ENCODE assay signal across 13 cellular contexts in genomic region chr5:172647341-172648007, GRCh38. TPM values are rescaled to one million over a fixed set of nuclear protein-coding genes. Genes with fewer than 3 reads are reported as not detected.
DNase-seq lines count a peak whose midpoint lies in the region; ATAC-seq and TF ChIP-seq lines count a peak whose summit lies in the region.
"Had no signal": no experiment of that assay in that cellular context is flagged by ENCODE, and none has a peak within 500 bp of the region (broad histone marks: within the 10 kb centered on the region; RNA-seq: fewer than 3 reads in every experiment).

No MANE protein-coding gene starts in this region.

- H3K27ac ChIP-seq in Peyer's patch: peak overlapping the region in 3 of 4 donors; percentile 32 to 95 (median 87)
- H3K27ac ChIP-seq in lower lobe of right lung: peak overlapping the region; percentile 46
- peak overlapping the region; percentile 87 to 88 for H3K27ac ChIP-seq in tibial artery

- H3K4me1 ChIP-seq in Peyer's patch (peaks cover 0 to 69% (median 0%) of the 10 kb centered on the region in 4 donors), lower lobe of right lung (peaks cover 47% of the 10 kb centered on the region), tibial artery (peaks cover 0 to 77% (median 52%) of the 10 kb centered on the region in 4 donors)
- H3K4me1 ChIP-seq: breast epithelium had no signal

- ATAC-seq in lower lobe of right lung (peak in 1 of 2 donors; percentile 8), HG03565 (IDR thresholded peaks at IDR 0.05; ENCODE audit: unreplicated experiment) (no peak)
- ATAC-seq: stimulated activated naive CD8-positive, alpha-beta T cell treated with anti-CD3 and anti-CD28 coated beads, Interleukin-15, Interleukin-2, amounts not matched to agents 100 U/mL and 50 U/mL, for 24 hours had no signal

- intact Hi-C loops in lower lobe of right lung (cut with DNase I): no loop called here
- intact Hi-C loops in tibial artery (cut with DNase I; ENCODE audit: low total_unique reads): no loop called here

- no peaks in the 10 kb centered on the region for H3K27me3 ChIP-seq in Peyer's patch
- no peaks in the 10 kb centered on the region for H3K27me3 ChIP-seq in lower lobe of right lung (ENCODE audit: low read depth)
- no peaks in the 10 kb centered on the region for H3K27me3 ChIP-seq in tibial artery
- H3K27me3 ChIP-seq: breast epithelium had no signal

- TF ChIP-seq CTCF in Peyer's patch (IDR thresholded peaks at IDR 0.05) (no peak), epithelial cell of esophagus (IDR thresholded peaks at IDR 0.05; ENCODE audit: insufficient read depth, low read depth, low read length, missing control alignments) (no peak), lower lobe of right lung (IDR thresholded peaks at IDR 0.05) (no peak), tibial artery (IDR thresholded peaks at IDR 0.05) (no peak)

- TF ChIP-seq POLR2A in Peyer's patch (IDR thresholded peaks at IDR 0.05): peak in 1 of 2 donors; percentile 37

- H3K36me3 ChIP-seq in Peyer's patch: no peaks in the 10 kb centered on the region
- peaks cover 9% of the 10 kb centered on the region for H3K36me3 ChIP-seq in lower lobe of right lung
- no peaks in the 10 kb centered on the region for H3K36me3 ChIP-seq in tibial artery
- H3K36me3 ChIP-seq: breast epithelium had no signal

- H3K9me3 ChIP-seq in Peyer's patch (no peaks in the 10 kb centered on the region), lower lobe of right lung (no peaks in the 10 kb centered on the region), tibial artery (no peaks in the 10 kb centered on the region)
- H3K9me3 ChIP-seq: breast epithelium had no signal

- peak in 2 of 3 donors; percentile 68 to 78 for DNase-seq in Peyer's patch
- DNase-seq in epithelial cell of esophagus (ENCODE audit: low read depth): peak; percentile 62
- DNase-seq in lower lobe of right lung: no peak
- peak in 1 of 2 donors; percentile 62 for DNase-seq in tibial artery
- DNase-seq in NOMO-1 (lab: John Stamatoyannopoulos, UW; ENCODE audit: unreplicated experiment in 2 of 2): no peak
- DNase-seq in foreskin melanocyte: no peak
- DNase-seq: activated CD4-positive, CD25-positive, alpha-beta regulatory T cell; activated naive CD8-positive, alpha-beta T cell treated with anti-CD3 and anti-CD28 coated beads for 36 hours; MM.1S; NCI-H446 treated with DMSO at 0.1 percent for 48 hours; stimulated activated naive CD8-positive, alpha-beta T cell treated with anti-CD3 and anti-CD28 coated beads, Interleukin-15, Interleukin-2, amounts not matched to agents 100 U/mL and 50 U/mL, for 24 hours had no signal

- H3K4me3 ChIP-seq in Peyer's patch (peak overlapping the region in 2 of 4 donors; percentile 14 to 27), epithelial cell of esophagus (ENCODE audit: low read length) (no peak overlapping the region), lower lobe of right lung (no peak overlapping the region), tibial artery (no peak overlapping the region)
- H3K4me3 ChIP-seq: breast epithelium had no signal

RNA-seq across cellular contexts. Expression of gene NEURL1B, which starts 6.4 kb away (rescaled TPM):
- 10 to 100 TPM; 38.8 to 97.2 (median 81.0) TPM for total RNA-seq in Peyer's patch
- 24.8 TPM for total RNA-seq in lower lobe of right lung

Comparison
In these comparisons a context has a peak if more than half of its experiments do, and no peak if none do; other contexts are left out.
1. DNase-seq: peak in Peyer's patch (2 of 3) and epithelial cell of esophagus (single experiment); none in lower lobe of right lung (single experiment), NOMO-1 (0 of 2) and foreskin melanocyte (single experiment).
2. Peak in every context shown above with its lines, with median percentiles within 50 percentile points of each other: H3K27ac ChIP-seq.